In genomic region chr1:11981378-11982009, GRCh38 we compare ENCODE assay signal across 8 cellular contexts. TPM values are rescaled to one million over a fixed set of nuclear protein-coding genes. Genes with fewer than 3 reads are reported as not detected.
DNase-seq lines count a peak whose midpoint lies in the region; ATAC-seq and TF ChIP-seq lines count a peak whose summit lies in the region.

No MANE protein-coding gene starts in this region.

- H3K27ac Mint-ChIP-seq in WTC11: peak overlapping the region; percentile 99
- peak overlapping the region; percentile 96 for H3K27ac Mint-ChIP-seq in stimulated activated naive B cell treated with anti-CD40 and anti-IgM and Interleukin-4, amounts not matched to agents 10 μg/mL and 1 μg/mL and 100 μg/mL, for 72 hours

- no peak for ATAC-seq in activated T-cell treated with anti-CD3 and anti-CD28 coated beads, Interleukin-2, amount 50 U/mL, for 4 hours
- ATAC-seq in WTC11 (no peak), foreskin keratinocyte (peak; percentile 63), GM18873 (IDR thresholded peaks at IDR 0.05; ENCODE audit: low FRiP score, unreplicated experiment) (no peak), HG03196 (IDR thresholded peaks at IDR 0.05; ENCODE audit: unreplicated experiment) (no peak)
- ATAC-seq in stimulated activated naive B cell treated with anti-CD40 and anti-IgM and Interleukin-4, amounts not matched to agents 10 μg/mL and 1 μg/mL and 100 μg/mL, for 72 hours (replicated peaks): no peak

- no peaks in the 10 kb centered on the region for H3K9me3 Mint-ChIP-seq in activated T-cell treated with anti-CD3 and anti-CD28 coated beads, Interleukin-2, amount 50 U/mL, for 4 hours
- no peaks in the 10 kb centered on the region for H3K9me3 Mint-ChIP-seq in WTC11
- H3K9me3 Mint-ChIP-seq in stimulated activated naive B cell treated with anti-CD40 and anti-IgM and Interleukin-4, amounts not matched to agents 10 μg/mL and 1 μg/mL and 100 μg/mL, for 72 hours: no peaks in the 10 kb centered on the region

- peak overlapping the region; percentile 77 for H3K27ac ChIP-seq in foreskin keratinocyte

- DNase-seq in activated T-cell treated with anti-CD3 and anti-CD28 coated beads, Interleukin-2, amount 50 U/mL, for 4 hours: no peak
- no peak for DNase-seq in activated T-cell treated with anti-CD3 and anti-CD28 coated beads, Interleukin-2, amount 50 U/mL, for 48 hours
- DNase-seq in WTC11 (ENCODE audit: low spot score): no peak
- DNase-seq in foreskin keratinocyte: peak; percentile 94 to 98
- DNase-seq in stimulated activated naive B cell treated with anti-CD40 and anti-IgM and Interleukin-4, amounts not matched to agents 10 μg/mL and 1 μg/mL and 100 μg/mL, for 72 hours: no peak
- DNase-seq in UCSD-AML1 (lab: John Stamatoyannopoulos, UW; ENCODE audit: unreplicated experiment): no peak

- peaks cover 30% of the 10 kb centered on the region for H3K36me3 Mint-ChIP-seq in activated T-cell treated with anti-CD3 and anti-CD28 coated beads, Interleukin-2, amount 50 U/mL, for 4 hours (ENCODE audit: insufficient read depth)
- H3K36me3 Mint-ChIP-seq in WTC11: peaks cover 42% of the 10 kb centered on the region
- H3K36me3 Mint-ChIP-seq in stimulated activated naive B cell treated with anti-CD40 and anti-IgM and Interleukin-4, amounts not matched to agents 10 μg/mL and 1 μg/mL and 100 μg/mL, for 72 hours: peaks cover 15 to 38% of the 10 kb centered on the region in 2 donors

- no peaks in the 10 kb centered on the region for H3K27me3 ChIP-seq in foreskin keratinocyte

- peaks cover 8% of the 10 kb centered on the region for H3K4me1 ChIP-seq in foreskin keratinocyte

- no peak for TF ChIP-seq CTCF in WTC11 (IDR thresholded peaks at IDR 0.05)
- TF ChIP-seq CTCF in foreskin keratinocyte (conservative IDR thresholded peaks at IDR 0.05): no peak

- H3K4me3 Mint-ChIP-seq in activated T-cell treated with anti-CD3 and anti-CD28 coated beads, Interleukin-2, amount 50 U/mL, for 4 hours: peak overlapping the region; percentile 89
- H3K4me3 Mint-ChIP-seq in WTC11: peak overlapping the region; percentile 98
- peak overlapping the region; percentile 96 to 99 for H3K4me3 Mint-ChIP-seq in stimulated activated naive B cell treated with anti-CD40 and anti-IgM and Interleukin-4, amounts not matched to agents 10 μg/mL and 1 μg/mL and 100 μg/mL, for 72 hours

- H3K4me1 Mint-ChIP-seq in activated T-cell treated with anti-CD3 and anti-CD28 coated beads, Interleukin-2, amount 50 U/mL, for 4 hours (ENCODE audit: low read depth): peaks cover 40% of the 10 kb centered on the region
- H3K4me1 Mint-ChIP-seq in WTC11: peaks cover 28% of the 10 kb centered on the region
- peaks cover 39 to 59% of the 10 kb centered on the region in 2 donors for H3K4me1 Mint-ChIP-seq in stimulated activated naive B cell treated with anti-CD40 and anti-IgM and Interleukin-4, amounts not matched to agents 10 μg/mL and 1 μg/mL and 100 μg/mL, for 72 hours

- H3K27me3 Mint-ChIP-seq in activated T-cell treated with anti-CD3 and anti-CD28 coated beads, Interleukin-2, amount 50 U/mL, for 4 hours (ENCODE audit: low read depth): no peaks in the 10 kb centered on the region
- no peaks in the 10 kb centered on the region for H3K27me3 Mint-ChIP-seq in WTC11 (ENCODE audit: low read depth)
- no peaks in the 10 kb centered on the region for H3K27me3 Mint-ChIP-seq in stimulated activated naive B cell treated with anti-CD40 and anti-IgM and Interleukin-4, amounts not matched to agents 10 μg/mL and 1 μg/mL and 100 μg/mL, for 72 hours

- CTCF ChIA-PET in WTC11 (lab: Charles Lee): interaction anchor here (0.9 to 3.4 kb wide), 6 partner anchors 13 to 143 kb away, joined by 3 to 27 read pairs (median 8); no protein-coding TSS in a partner anchor

- POLR2A ChIA-PET in WTC11 (lab: Charles Lee): interaction anchor here (1.0 to 3.7 kb wide), 3 partner anchors 72 to 74 kb away, joined by 3 to 31 read pairs (median 11); no protein-coding TSS in a partner anchor

TF ChIP-seq in WTC11, 78 proteins besides CTCF, POLR2A, EP300 and RAD21 (continues in another document):
- TF ChIP-seq ZSCAN18 (CRISPR knock-in tag; IDR thresholded peaks at IDR 0.05) (no peak), TEAD1 (CRISPR knock-in tag; IDR thresholded peaks at IDR 0.05) (no peak), ZNF219 (CRISPR knock-in tag; IDR thresholded peaks at IDR 0.05; ENCODE audit: borderline replicate concordance) (no peak), GTF2I (CRISPR knock-in tag; conservative IDR thresholded peaks at IDR 0.05) (no peak), ZNF423 (CRISPR knock-in tag; IDR thresholded peaks at IDR 0.05) (no peak), ZNF671 (CRISPR knock-in tag; IDR thresholded peaks at IDR 0.05) (no peak), ATF3 (CRISPR knock-in tag; conservative IDR thresholded peaks at IDR 0.05) (no peak), ATF2 (CRISPR knock-in tag; IDR thresholded peaks at IDR 0.05; ENCODE audit: borderline replicate concordance, low read depth) (no peak), JUN (CRISPR knock-in tag; IDR thresholded peaks at IDR 0.05) (no peak), ZNF396 (CRISPR knock-in tag; IDR thresholded peaks at IDR 0.05; ENCODE audit: borderline replicate concordance) (no peak), HMGXB4 (CRISPR knock-in tag; IDR thresholded peaks at IDR 0.05) (no peak), E2F5 (CRISPR knock-in tag; IDR thresholded peaks at IDR 0.05) (no peak)

RNA-seq across cellular contexts. Expression of gene MFN2, which starts 1.2 kb away (rescaled TPM):
- 100 to 1,000 TPM in 1 of 3 donors, 10 to 100 TPM in 2; 96.2 to 105 (median 96.7) TPM for total RNA-seq in activated T-cell treated with anti-CD3 and anti-CD28 coated beads, Interleukin-2, amount 50 U/mL, for 4 hours
- total RNA-seq in WTC11 (2021) (56.8 to 63.0 TPM (median 59.8 TPM) in 3 replicates), foreskin keratinocyte (110 and 118 TPM in 2 replicates)
- 43.1 and 51.5 TPM in 2 replicates for polyA plus RNA-seq in foreskin keratinocyte

RNA-seq across cellular contexts. Expression of gene MIIP, which starts 37.8 kb away (rescaled TPM):
- total RNA-seq in activated T-cell treated with anti-CD3 and anti-CD28 coated beads, Interleukin-2, amount 50 U/mL, for 4 hours: 10 to 100 TPM; 51.9 to 58.3 (median 53.2) TPM
- total RNA-seq in WTC11 (2021): 65.6 to 75.1 TPM (median 67.4 TPM) in 3 replicates
- total RNA-seq in foreskin keratinocyte: 30.7 and 31.2 TPM in 2 replicates
- 37.3 and 41.1 TPM in 2 replicates for polyA plus RNA-seq in foreskin keratinocyte

RNA-seq across cellular contexts. Expression of gene PLOD1, which starts 47.0 kb away (rescaled TPM):
- total RNA-seq in activated T-cell treated with anti-CD3 and anti-CD28 coated beads, Interleukin-2, amount 50 U/mL, for 4 hours: 10 to 100 TPM; 11.8 to 20.4 (median 16.1) TPM
- total RNA-seq in WTC11 (2021) (46.9 to 73.8 TPM (median 67.3 TPM) in 3 replicates), foreskin keratinocyte (65.7 and 84.0 TPM in 2 replicates)
- polyA plus RNA-seq in foreskin keratinocyte: 55.0 and 67.1 TPM in 2 replicates

RNA-seq across cellular contexts. Expression of gene KIAA2013, which starts 55.3 kb away (rescaled TPM):
- 10 to 100 TPM; 31.4 to 39.3 (median 35.0) TPM for total RNA-seq in activated T-cell treated with anti-CD3 and anti-CD28 coated beads, Interleukin-2, amount 50 U/mL, for 4 hours
- total RNA-seq in WTC11 (2021) (45.3 to 50.2 TPM (median 45.6 TPM) in 3 replicates), foreskin keratinocyte (33.6 and 35.6 TPM in 2 replicates)
- 34.5 and 36.5 TPM in 2 replicates for polyA plus RNA-seq in foreskin keratinocyte

Comparison
In these comparisons a context has a peak if more than half of its experiments do, and no peak if none do; other contexts are left out.
1. DNase-seq: peak in foreskin keratinocyte (2 of 2); none in activated T-cell treated with anti-CD3 and anti-CD28 coated beads, Interleukin-2, amount 50 U/mL, for 4 hours (single experiment), activated T-cell treated with anti-CD3 and anti-CD28 coated beads, Interleukin-2, amount 50 U/mL, for 48 hours (0 of 2), WTC11 (single experiment), stimulated activated naive B cell treated with anti-CD40 and anti-IgM and Interleukin-4, amounts not matched to agents 10 μg/mL and 1 μg/mL and 100 μg/mL, for 72 hours (single experiment) and UCSD-AML1 (single experiment).
2. Peak in every context shown above with its lines, with median percentiles within 50 percentile points of each other: H3K4me3 Mint-ChIP-seq.